ENCODE assay signal across 9 cellular contexts in genomic region chr9:117247271-117247670, GRCh38.
DNase-seq lines count a peak whose midpoint lies in the region; ATAC-seq and TF ChIP-seq lines count a peak whose summit lies in the region.
"Had no signal": no experiment of that assay in that cellular context is flagged by ENCODE, and none has a peak within 500 bp of the region (broad histone marks: within the 10 kb centered on the region; RNA-seq: fewer than 3 reads in every experiment).

No MANE protein-coding gene starts in this region.

- H3K27ac Mint-ChIP-seq in nephron = no peak overlapping the region

- no peaks in the 10 kb centered on the region for H3K4me1 ChIP-seq in KMS-11 (ENCODE audit: low read depth, poor library complexity, severe bottlenecking)
- H3K4me1 ChIP-seq: parathyroid adenoma had no signal

- no peak overlapping the region for H3K27ac ChIP-seq in KMS-11
- H3K27ac ChIP-seq: parathyroid adenoma had no signal

- H3K79me2 ChIP-seq in KMS-11 (ENCODE audit: insufficient read depth, low read depth) = no peaks in the 10 kb centered on the region
- H3K79me2 ChIP-seq: parathyroid adenoma had no signal

- no peak for ATAC-seq in GM18520 (IDR thresholded peaks at IDR 0.05; ENCODE audit: unreplicated experiment)
- ATAC-seq in omental fat pad (ENCODE audit: low FRiP score) = no peak

- H4K20me1 ChIP-seq in KMS-11 (ENCODE audit: insufficient read depth) = no peaks in the 10 kb centered on the region

- peaks cover 14% of the 10 kb centered on the region for H3K4me1 Mint-ChIP-seq in nephron

- in situ Hi-C loops in astrocyte of the spinal cord (cut with HindIII; ENCODE audit: low sequenced_read_pairs) = no loop called here

- no peak overlapping the region for H3K4me2 ChIP-seq in KMS-11

- DNase-seq in GM10266 (ENCODE audit: extremely low spot score) (peak; percentile 13), astrocyte of the spinal cord (ENCODE audit: low read depth, low spot score) (no peak), omental fat pad (ENCODE audit: low spot score) (no peak), OCI-M2 (lab: John Stamatoyannopoulos, UW; ENCODE audit: unreplicated experiment) (no peak)
- no peak for DNase-seq in activated naive CD4-positive, alpha-beta T cell treated with anti-CD3 and anti-CD28 coated beads, Interleukin-2, amount 50 U/mL, for 16 hours

- H3K27me3 ChIP-seq in KMS-11 (ENCODE audit: insufficient read depth, low read depth) = no peaks in the 10 kb centered on the region

- TF ChIP-seq CTCF in GM10266 (IDR thresholded peaks at IDR 0.05; ENCODE audit: control insufficient read depth, insufficient read depth, low read depth, missing control alignments) = peak; percentile 21
- TF ChIP-seq CTCF in KMS-11 (conservative IDR thresholded peaks at IDR 0.05; ENCODE audit: low read depth, low read length) = peak; percentile 41; the same call in 1 of the 2 replicates
- TF ChIP-seq CTCF in astrocyte of the spinal cord (IDR thresholded peaks at IDR 0.05; ENCODE audit: low read depth, low read length) = peak; percentile 7
- peak; percentile 43 to 57 (median 57) for TF ChIP-seq CTCF in nephron (IDR thresholded peaks at IDR 0.05; ENCODE audit: unreplicated experiment in 3 of 3)
- TF ChIP-seq CTCF in omental fat pad (IDR thresholded peaks at IDR 0.05) = no peak

- H3K9ac ChIP-seq in KMS-11 = no peak overlapping the region
- H3K9ac ChIP-seq: parathyroid adenoma had no signal

- no peaks in the 10 kb centered on the region for H3K9me3 Mint-ChIP-seq in nephron

- no peaks in the 10 kb centered on the region for H3K36me3 ChIP-seq in KMS-11 (ENCODE audit: insufficient read depth)

- H2AFZ ChIP-seq in KMS-11 (ENCODE audit: low read depth) = no peak overlapping the region
- H2AFZ ChIP-seq: parathyroid adenoma had no signal

- H3K4me3 Mint-ChIP-seq in nephron = no peak overlapping the region

- H3K27me3 Mint-ChIP-seq in nephron (ENCODE audit: low read depth) = peaks cover 13% of the 10 kb centered on the region

- H3K4me3 ChIP-seq in KMS-11 (IDR thresholded peaks at IDR 0.05; ENCODE audit: insufficient read depth, low read depth, low read length) (no peak overlapping the region), astrocyte of the spinal cord (ENCODE audit: low read depth, low read length) (no peak overlapping the region)

- no peaks in the 10 kb centered on the region for H3K36me3 Mint-ChIP-seq in nephron (ENCODE audit: low read depth)

Comparison
In these comparisons a context has a peak if more than half of its experiments do, and no peak if none do; other contexts are left out.
1. CTCF ChIP-seq: peak in GM10266 (single experiment), KMS-11 (single experiment), astrocyte of the spinal cord (single experiment) and nephron (3 of 3); none in omental fat pad (0 of 3).